Comparison of ENCODE assay signal across 8 cellular contexts in genomic region chr2:96116879-96117533, GRCh38. TPM values are rescaled to one million over a fixed set of nuclear protein-coding genes. Genes with fewer than 3 reads are reported as not detected.
DNase-seq lines count a peak whose midpoint lies in the region; ATAC-seq, FAIRE-seq and TF ChIP-seq lines count a peak whose summit lies in the region.

No MANE protein-coding gene starts in this region.

- H3K9me3 Mint-ChIP-seq in activated T-helper 17 cell treated with anti-CD3 and anti-CD28 coated beads, Interleukin-2, amount 50 U/mL, for 72 hours: no peaks in the 10 kb centered on the region
- H3K9me3 Mint-ChIP-seq in osteocyte (ENCODE audit: unreplicated experiment): no peaks in the 10 kb centered on the region

- no peaks in the 10 kb centered on the region for H3K36me3 Mint-ChIP-seq in activated T-helper 17 cell treated with anti-CD3 and anti-CD28 coated beads, Interleukin-2, amount 50 U/mL, for 72 hours (ENCODE audit: low read depth)
- H3K36me3 Mint-ChIP-seq in osteocyte (ENCODE audit: unreplicated experiment): no peaks in the 10 kb centered on the region

- CTCF ChIA-PET in A673 (lab: Charles Lee): interaction anchor here (0.6 to 1.3 kb wide), 5 partner anchors 57 to 895 kb away, joined by 3 to 4 read pairs (median 3); partner anchors contain the start of gene STARD7

- ATAC-seq in HG02970 (IDR thresholded peaks at IDR 0.05; ENCODE audit: low FRiP score, unreplicated experiment): peak; percentile 46
- ATAC-seq in activated T-helper 17 cell treated with anti-CD3 and anti-CD28 coated beads, Interleukin-2, amount 50 U/mL, for 72 hours (replicated peaks): peak; percentile 88
- ATAC-seq in gastroesophageal sphincter: peak; percentile 83

- H3K4me3 ChIP-seq in A673 (ENCODE audit: low read depth, low read length, poor library complexity, severe bottlenecking) (peak overlapping the region; percentile 52), OCI-LY1 (ENCODE audit: low read depth, low read length, poor library complexity, severe bottlenecking) (peak overlapping the region; percentile 64), gastroesophageal sphincter (peak overlapping the region; percentile 20 to 59)

- H2AFZ ChIP-seq in OCI-LY1 (ENCODE audit: low read length): no peak overlapping the region

- no peaks in the 10 kb centered on the region for H3K4me1 ChIP-seq in A673 (ENCODE audit: insufficient read depth, low read length, poor library complexity, severe bottlenecking)
- H3K4me1 ChIP-seq in OCI-LY1 (ENCODE audit: insufficient read depth, low read length, severe bottlenecking): peaks cover 8% of the 10 kb centered on the region
- H3K4me1 ChIP-seq in gastroesophageal sphincter: peaks cover 0 to 21% (median 10%) of the 10 kb centered on the region in 3 donors

- TF ChIP-seq POLR2A in GM12891 (IDR thresholded peaks at IDR 0.05; ENCODE audit: low read depth, low read length) (no peak), gastroesophageal sphincter (IDR thresholded peaks at IDR 0.05) (no peak)

- no peaks in the 10 kb centered on the region for H3K9me2 ChIP-seq in OCI-LY1 (ENCODE audit: low read depth, low read length)

- TF ChIP-seq CTCF in A673 (conservative IDR thresholded peaks at IDR 0.05; ENCODE audit: low read depth, low read length) (peak; percentile 68), OCI-LY1 (IDR thresholded peaks at IDR 0.05; ENCODE audit: low read length) (peak; percentile 58), gastroesophageal sphincter (IDR thresholded peaks at IDR 0.05) (peak in 3 of 4 experiments; percentile 81 to 92 (median 90)), osteocyte (IDR thresholded peaks at IDR 0.05) (peak; percentile 96)

- peak overlapping the region; percentile 77 for H3K4me2 ChIP-seq in OCI-LY1 (ENCODE audit: low read length)

- H3K4me3 Mint-ChIP-seq in activated T-helper 17 cell treated with anti-CD3 and anti-CD28 coated beads, Interleukin-2, amount 50 U/mL, for 72 hours: peak overlapping the region; percentile 62
- H3K4me3 Mint-ChIP-seq in osteocyte (ENCODE audit: unreplicated experiment): peak overlapping the region; percentile 22

- BruUV-seq in A673 (replicated peaks; lab: Mats Ljungman, UMichigan): no TSS peak

- peak overlapping the region; percentile 56 for H3K9ac ChIP-seq in OCI-LY1 (ENCODE audit: low read length)

- H3K27ac ChIP-seq in A673 (ENCODE audit: low read depth, low read length, poor library complexity, severe bottlenecking): no peak overlapping the region
- H3K27ac ChIP-seq in OCI-LY1 (ENCODE audit: low read depth, low read length, poor library complexity, severe bottlenecking): no peak overlapping the region
- peak overlapping the region in 3 of 4 donors; percentile 12 to 73 (median 18) for H3K27ac ChIP-seq in gastroesophageal sphincter

- intact Hi-C loops in A673 (cut with micrococcal nuclease; ENCODE audit: unreplicated experiment): loop anchor here (10.0 kb wide), 1 partner anchor 58 kb away; no protein-coding TSS in a partner anchor

- H3K27ac Mint-ChIP-seq in activated T-helper 17 cell treated with anti-CD3 and anti-CD28 coated beads, Interleukin-2, amount 50 U/mL, for 72 hours: no peak overlapping the region
- H3K27ac Mint-ChIP-seq in osteocyte (ENCODE audit: unreplicated experiment): no peak overlapping the region

- H3F3A ChIP-seq in OCI-LY1 (ENCODE audit: insufficient read depth, low read length): no peaks in the 10 kb centered on the region

- 9% methylated on average over 10 of the region's 62 CpGs; no CpG with 5 or more reads in 1 of the 2 donors for WGBS in gastroesophageal sphincter (ENCODE audit: low coverage in 1 of 2), 2 donors

- peak; percentile 90 for FAIRE-seq in GM12891 (lab: Jason Lieb, UNC)

- POLR2A ChIA-PET in A673 (lab: Charles Lee; ENCODE audit: low non-redundant PET): no interaction called here

- TF ChIP-seq EP300 in gastroesophageal sphincter (IDR thresholded peaks at IDR 0.05): no peak

- H3K4me1 Mint-ChIP-seq in activated T-helper 17 cell treated with anti-CD3 and anti-CD28 coated beads, Interleukin-2, amount 50 U/mL, for 72 hours: peaks cover 7% of the 10 kb centered on the region
- peaks cover 6% of the 10 kb centered on the region for H3K4me1 Mint-ChIP-seq in osteocyte (ENCODE audit: unreplicated experiment)

- DNase-seq in A673 (ENCODE audit: low spot score) (peak; percentile 68), GM12891 (ENCODE audit: insufficient read length, low spot score) (peak; percentile 96), osteocyte (ENCODE audit: extremely low spot score, unreplicated experiment) (no peak), SK-N-DZ (ENCODE audit: low spot score) (no peak)

- H3K27me3 Mint-ChIP-seq in activated T-helper 17 cell treated with anti-CD3 and anti-CD28 coated beads, Interleukin-2, amount 50 U/mL, for 72 hours: peaks cover 37% of the 10 kb centered on the region
- H3K27me3 Mint-ChIP-seq in osteocyte (ENCODE audit: unreplicated experiment): peaks cover 42% of the 10 kb centered on the region

- no peaks in the 10 kb centered on the region for H3K9me3 ChIP-seq in A673 (ENCODE audit: low read depth, low read length, poor library complexity, severe bottlenecking)
- H3K9me3 ChIP-seq in OCI-LY1 (ENCODE audit: low read length): no peaks in the 10 kb centered on the region
- no peaks in the 10 kb centered on the region for H3K9me3 ChIP-seq in gastroesophageal sphincter

- H3K36me3 ChIP-seq in A673 (ENCODE audit: insufficient read depth, low read length, poor library complexity, severe bottlenecking): no peaks in the 10 kb centered on the region
- H3K36me3 ChIP-seq in OCI-LY1 (ENCODE audit: insufficient read depth, low read length): no peaks in the 10 kb centered on the region
- no peaks in the 10 kb centered on the region for H3K36me3 ChIP-seq in gastroesophageal sphincter

- no peaks in the 10 kb centered on the region for H3K79me2 ChIP-seq in OCI-LY1 (ENCODE audit: insufficient read depth, low read length)

- no peaks in the 10 kb centered on the region for H4K20me1 ChIP-seq in OCI-LY1 (ENCODE audit: insufficient read depth, low read length)

- H3K27me3 ChIP-seq in A673 (replicated peaks; ENCODE audit: insufficient read depth, low read depth, low read length, poor library complexity) (peaks cover 3% of the 10 kb centered on the region), OCI-LY1 (ENCODE audit: insufficient read depth, low read length) (peaks cover 5% of the 10 kb centered on the region; the same call in 1 of the 2 replicates), gastroesophageal sphincter (peaks cover 84% of the 10 kb centered on the region)

TF ChIP-seq in GM12891, 5 proteins besides CTCF, POLR2A, EP300 and RAD21:
- no peak for TF ChIP-seq SPI1 (IDR thresholded peaks at IDR 0.05; ENCODE audit: low read depth, low read length)
- no peak for TF ChIP-seq PAX5 (IDR thresholded peaks at IDR 0.05; ENCODE audit: insufficient read depth, low read length, severe bottlenecking)
- no peak for TF ChIP-seq POU2F2 (IDR thresholded peaks at IDR 0.05; ENCODE audit: low read depth, low read length)
- no peak for TF ChIP-seq POLR2AphosphoS5 (IDR thresholded peaks at IDR 0.05; ENCODE audit: low read depth, low read length)
- TF ChIP-seq TAF1 (IDR thresholded peaks at IDR 0.05; ENCODE audit: low read depth, low read length): no peak

RNA-seq across cellular contexts. Expression of gene ADRA2B, which starts 0.6 kb away (rescaled TPM):
- total RNA-seq in A673 (2021) (0.11 TPM in 1 of 2 replicates, not detected in the other), gastroesophageal sphincter (1 to 10 TPM; 1.3 to 4.9 (median 2.1) TPM), osteocyte (not detected in 2 replicates)
- polyA plus RNA-seq in GM12891 (2012; ENCODE audit: low read depth, missing spikeins): 0.18 TPM
- 1 to 10 TPM in 1 of 2 donors, under 1 TPM in 1; 0.09 to 1.3 TPM for total RNA-seq in activated T-helper 17 cell treated with anti-CD3 and anti-CD28 coated beads, Interleukin-2, amount 50 U/mL, for 72 hours
- polyA plus RNA-seq in SK-N-DZ (2014; cell fraction: cytosol; rRNA removed): not detected in 2 replicates
- polyA plus RNA-seq in SK-N-DZ (2014; cell fraction: nucleus; rRNA removed): 0.27 and 0.30 TPM in 2 replicates

RNA-seq across cellular contexts. Expression of gene ASTL, which starts 21.3 kb away (rescaled TPM):
- total RNA-seq in A673 (2021) (not detected in 2 replicates), gastroesophageal sphincter (not detected), osteocyte (not detected in 2 replicates)
- polyA plus RNA-seq in GM12891 (2012; ENCODE audit: low read depth, missing spikeins): 1.7 TPM
- total RNA-seq in activated T-helper 17 cell treated with anti-CD3 and anti-CD28 coated beads, Interleukin-2, amount 50 U/mL, for 72 hours: 1 to 10 TPM in 1 of 2 donors, under 1 TPM in 1; 0.93 to 6.9 TPM
- polyA plus RNA-seq in SK-N-DZ (2014; cell fraction: cytosol; rRNA removed): not detected in 2 replicates
- not detected in 2 replicates for polyA plus RNA-seq in SK-N-DZ (2014; cell fraction: nucleus; rRNA removed)

RNA-seq across cellular contexts. Expression of gene DUSP2, which starts 28.2 kb away (rescaled TPM):
- total RNA-seq in A673 (2021) (0.50 and 1.4 TPM in 2 replicates), gastroesophageal sphincter (1 to 10 TPM in 1 of 4 donors, under 1 TPM in 2, not detected in 1; 0.23 to 5.4 (median 0.40) TPM), osteocyte (0.68 and 0.78 TPM in 2 replicates)
- 84.2 TPM for polyA plus RNA-seq in GM12891 (2012; ENCODE audit: low read depth, missing spikeins)
- 100 to 1,000 TPM in 1 of 2 donors, 10 to 100 TPM in 1; 82.0 to 379 TPM for total RNA-seq in activated T-helper 17 cell treated with anti-CD3 and anti-CD28 coated beads, Interleukin-2, amount 50 U/mL, for 72 hours
- 4.1 and 8.1 TPM in 2 replicates for polyA plus RNA-seq in SK-N-DZ (2014; cell fraction: cytosol; rRNA removed)
- polyA plus RNA-seq in SK-N-DZ (2014; cell fraction: nucleus; rRNA removed): 40.0 and 55.5 TPM in 2 replicates

Comparison
In these comparisons a context has a peak if more than half of its experiments do, and no peak if none do; other contexts are left out.
1. DNase-seq: peak in A673 (single experiment) and GM12891 (single experiment); none in osteocyte (single experiment) and SK-N-DZ (single experiment).
2. H3K27ac ChIP-seq: peak in gastroesophageal sphincter (3 of 4); none in A673 (single experiment) and OCI-LY1 (single experiment).
3. RNA of gene DUSP2, which starts 28.2 kb away (total RNA-seq): 82.0 to 379 TPM in activated T-helper 17 cell treated with anti-CD3 and anti-CD28 coated beads, Interleukin-2, amount 50 U/mL, for 72 hours; 0.50 to 1.4 TPM in A673, 0.68 to 0.78 TPM in osteocyte and 0.23 to 5.4 TPM in gastroesophageal sphincter; every median in the first group is over 10 times any median in the second.
4. Peak in every context shown above with its lines, with median percentiles within 50 percentile points of each other: H3K4me3 ChIP-seq, CTCF ChIP-seq and ATAC-seq.